2 cellular contexts compared by ENCODE assay signal in genomic region chr12:122981587-122982493, GRCh38.
TF ChIP-seq lines count a peak whose summit lies in the region.

No MANE protein-coding gene starts in this region.

TF ChIP-seq in SK-N-SH treated with all-trans-retinoic acid at 6 μM for 48 hours, 23 proteins besides CTCF, POLR2A, EP300 and RAD21 (continued from another document):
- TF ChIP-seq, protein P1, sequence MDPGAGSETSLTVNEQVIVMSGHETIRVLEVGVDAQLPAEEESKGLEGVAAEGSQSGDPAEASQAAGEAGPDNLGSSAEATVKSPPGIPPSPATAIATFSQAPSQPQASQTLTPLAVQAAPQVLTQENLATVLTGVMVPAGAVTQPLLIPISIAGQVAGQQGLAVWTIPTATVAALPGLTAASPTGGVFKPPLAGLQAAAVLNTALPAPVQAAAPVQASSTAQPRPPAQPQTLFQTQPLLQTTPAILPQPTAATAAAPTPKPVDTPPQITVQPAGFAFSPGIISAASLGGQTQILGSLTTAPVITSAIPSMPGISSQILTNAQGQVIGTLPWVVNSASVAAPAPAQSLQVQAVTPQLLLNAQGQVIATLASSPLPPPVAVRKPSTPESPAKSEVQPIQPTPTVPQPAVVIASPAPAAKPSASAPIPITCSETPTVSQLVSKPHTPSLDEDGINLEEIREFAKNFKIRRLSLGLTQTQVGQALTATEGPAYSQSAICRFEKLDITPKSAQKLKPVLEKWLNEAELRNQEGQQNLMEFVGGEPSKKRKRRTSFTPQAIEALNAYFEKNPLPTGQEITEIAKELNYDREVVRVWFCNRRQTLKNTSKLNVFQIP (CRISPR knock-in tag; IDR thresholded peaks at IDR 0.05; ENCODE audit: borderline replicate concordance, low read depth): no peak
- no peak for TF ChIP-seq GLIS3 (CRISPR knock-in tag; IDR thresholded peaks at IDR 0.05)

TF ChIP-seq in WTC11, 78 proteins besides CTCF, POLR2A, EP300 and RAD21 (continued from another document):
- TF ChIP-seq ZNF512 (CRISPR knock-in tag; IDR thresholded peaks at IDR 0.05; ENCODE audit: borderline replicate concordance) (no peak), HMGA2 (CRISPR knock-in tag; IDR thresholded peaks at IDR 0.05) (no peak), MLX (CRISPR knock-in tag; IDR thresholded peaks at IDR 0.05) (no peak)
- TF ChIP-seq, protein P2, sequence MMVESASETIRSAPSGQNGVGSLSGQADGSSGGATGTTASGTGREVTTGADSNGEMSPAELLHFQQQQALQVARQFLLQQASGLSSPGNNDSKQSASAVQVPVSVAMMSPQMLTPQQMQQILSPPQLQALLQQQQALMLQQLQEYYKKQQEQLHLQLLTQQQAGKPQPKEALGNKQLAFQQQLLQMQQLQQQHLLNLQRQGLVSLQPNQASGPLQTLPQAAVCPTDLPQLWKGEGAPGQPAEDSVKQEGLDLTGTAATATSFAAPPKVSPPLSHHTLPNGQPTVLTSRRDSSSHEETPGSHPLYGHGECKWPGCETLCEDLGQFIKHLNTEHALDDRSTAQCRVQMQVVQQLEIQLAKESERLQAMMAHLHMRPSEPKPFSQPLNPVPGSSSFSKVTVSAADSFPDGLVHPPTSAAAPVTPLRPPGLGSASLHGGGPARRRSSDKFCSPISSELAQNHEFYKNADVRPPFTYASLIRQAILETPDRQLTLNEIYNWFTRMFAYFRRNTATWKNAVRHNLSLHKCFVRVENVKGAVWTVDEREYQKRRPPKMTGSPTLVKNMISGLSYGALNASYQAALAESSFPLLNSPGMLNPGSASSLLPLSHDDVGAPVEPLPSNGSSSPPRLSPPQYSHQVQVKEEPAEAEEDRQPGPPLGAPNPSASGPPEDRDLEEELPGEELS (CRISPR knock-in tag; IDR thresholded peaks at IDR 0.05): no peak
